ENCODE assay signal across 8 cellular contexts in the genomic region with DNA sequence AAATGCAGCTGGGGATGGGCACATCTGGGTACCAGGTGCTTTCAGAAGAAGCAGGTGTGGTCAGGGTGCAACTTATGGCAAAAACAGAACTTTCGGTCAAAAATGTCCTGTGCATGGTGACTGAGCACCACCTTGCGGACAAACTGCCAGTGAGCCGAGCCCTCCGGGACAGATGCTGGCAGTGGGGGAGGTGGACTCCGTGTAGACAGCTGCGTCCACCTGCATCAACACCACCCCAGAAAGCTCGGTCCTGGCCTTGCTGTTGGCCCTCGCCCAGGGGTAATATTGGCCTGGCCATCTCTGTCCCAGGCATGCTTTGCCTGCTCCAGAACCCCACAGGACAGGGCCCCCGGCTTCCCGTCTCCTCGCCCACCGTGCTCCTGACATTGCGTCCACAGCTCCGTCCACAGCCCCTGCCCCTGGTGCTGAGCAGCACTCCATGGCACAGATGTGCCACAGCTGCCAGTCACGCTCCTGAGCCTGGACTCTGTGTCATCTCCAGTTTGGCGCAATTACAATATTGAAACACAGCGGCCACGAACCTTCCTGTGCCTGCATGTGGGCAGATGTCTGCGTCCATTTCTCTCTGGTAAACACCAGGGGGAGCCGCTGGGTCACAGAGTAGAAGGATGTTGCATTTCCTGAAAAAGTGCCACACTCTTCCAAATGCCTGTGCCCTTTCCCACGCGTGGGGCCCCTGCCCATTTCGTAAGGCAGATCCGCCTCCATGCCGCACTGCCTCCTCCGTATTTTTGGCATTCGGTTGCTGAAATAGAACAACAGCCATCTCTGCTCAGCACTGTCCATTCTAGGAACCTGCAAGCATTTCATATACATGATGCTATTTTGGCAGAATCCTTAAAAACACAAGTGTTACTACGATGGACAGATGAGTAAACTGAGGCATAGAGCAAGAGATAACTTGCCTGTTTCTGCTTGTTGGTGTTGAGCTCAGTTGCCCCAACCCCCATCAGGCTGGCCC. TPM values are rescaled to one million over a fixed set of nuclear protein-coding genes. Genes with fewer than 3 reads are reported as not detected.
DNase-seq lines count a peak whose midpoint lies in the region; ATAC-seq, FAIRE-seq and TF ChIP-seq lines count a peak whose summit lies in the region.

No MANE protein-coding gene starts in this region.

- peak; percentile 59 for FAIRE-seq in keratinocyte (lab: Jason Lieb, UNC)

- H3K4me1 ChIP-seq in keratinocyte (ENCODE audit: control insufficient read depth, extremely low read depth, insufficient read depth, low read length) = no peaks in the 10 kb centered on the region

- H3K36me3 ChIP-seq in keratinocyte (ENCODE audit: control insufficient read depth in 2 of 2, extremely low read depth in 1 of 2, insufficient read depth in 2 of 2, low read length in 2 of 2) = no peaks in the 10 kb centered on the region

- peak; percentile 60 for DNase-seq in NCI-H2107 treated with DMSO at 0.1 percent for 48 hours (lab: John Stamatoyannopoulos, UW; ENCODE audit: unreplicated experiment)
- DNase-seq in cardiac fibroblast (ENCODE audit: low read depth in 2 of 2) = peak; percentile 79 to 84
- no peak for DNase-seq in keratinocyte (ENCODE audit: low read depth, low spot score)
- peak; percentile 77 for DNase-seq in stimulated activated CD4-positive, alpha-beta T cell treated with anti-CD3 and anti-CD28 coated beads, Interleukin-15, amount 100 ng/mL, for 24 hours

- ATAC-seq in HG02885 (IDR thresholded peaks at IDR 0.05; ENCODE audit: poor library complexity, unreplicated experiment) = peak; percentile 78
- no peak for ATAC-seq in GM18861 (IDR thresholded peaks at IDR 0.05; ENCODE audit: unreplicated experiment)

- no peaks in the 10 kb centered on the region for H4K20me1 ChIP-seq in keratinocyte (ENCODE audit: control insufficient read depth, extremely low read depth, insufficient read depth, low read length)

- TF ChIP-seq CTCF in GM12874 (IDR thresholded peaks at IDR 0.05; ENCODE audit: insufficient read depth, low read depth, low read length) (peak; percentile 77), WI38 (IDR thresholded peaks at IDR 0.05; ENCODE audit: low read depth, low read length) (peak; percentile 73), cardiac fibroblast (IDR thresholded peaks at IDR 0.05; ENCODE audit: low read depth, low read length) (peak; percentile 82), keratinocyte (optimal IDR thresholded peaks at IDR 0.05 in 1 of 3, IDR thresholded peaks at IDR 0.05 in 1 of 3, conservative IDR thresholded peaks at IDR 0.05 in 1 of 3; ENCODE audit: extremely low read depth in 1 of 3, insufficient read depth in 2 of 3, low read length in 3 of 3) (peak; percentile 69 to 80 (median 79))

- no peak overlapping the region for H3K9ac ChIP-seq in keratinocyte (ENCODE audit: control insufficient read depth, extremely low read depth, insufficient read depth, low read length)

- H3K9me1 ChIP-seq in keratinocyte (ENCODE audit: control insufficient read depth, extremely low read depth, insufficient read depth, low read length) = no peaks in the 10 kb centered on the region

- dilution Hi-C loops in keratinocyte (cut with MboI; ENCODE audit: extremely low pct_ligation_motif_present, low sequenced_read_pairs) = no loop called here

- no peaks in the 10 kb centered on the region for H3K79me2 ChIP-seq in keratinocyte (ENCODE audit: control insufficient read depth, insufficient read depth, low read length)

- H3K27me3 ChIP-seq in keratinocyte (ENCODE audit: control insufficient read depth, extremely low read depth, insufficient read depth, low read length) = no peaks in the 10 kb centered on the region

- H3K4me2 ChIP-seq in keratinocyte (ENCODE audit: control insufficient read depth, extremely low read depth, insufficient read depth, low read depth, low read length) = peak overlapping the region; percentile 20

- H2AFZ ChIP-seq in keratinocyte (ENCODE audit: control insufficient read depth, low read length) = no peak overlapping the region

- H3K9me3 ChIP-seq in keratinocyte (ENCODE audit: control insufficient read depth, low read depth, low read length) = no peaks in the 10 kb centered on the region

- no peak overlapping the region for H3K27ac ChIP-seq in keratinocyte (ENCODE audit: control insufficient read depth, insufficient read depth, low read length)

- H3K4me3 ChIP-seq in WI38 (ENCODE audit: low read depth, low read length) (no peak overlapping the region), cardiac fibroblast (replicated peaks in 1 of 2; ENCODE audit: low read depth in 2 of 2, low read length in 2 of 2) (no peak overlapping the region), keratinocyte (ENCODE audit: control insufficient read depth in 2 of 3, extremely low read depth in 1 of 3, insufficient read depth in 2 of 3, low read depth in 1 of 3, low read length in 3 of 3) (no peak overlapping the region)

RNA-seq across cellular contexts. Expression of gene SLC6A19, which starts 33.4 kb away (rescaled TPM):
- not detected in 3 replicates for polyA plus RNA-seq in keratinocyte
- not detected for polyA plus RNA-seq in keratinocyte (2011; ENCODE audit: low read depth)
- not detected in 2 replicates for polyA plus RNA-seq in keratinocyte (2011; cell fraction: cytosol; rRNA removed)
- polyA plus RNA-seq in keratinocyte (2011; cell fraction: nucleus; rRNA removed) = not detected in 2 replicates
- polyA plus RNA-seq in keratinocyte (2012; ENCODE audit: low replicate concordance) = not detected in 2 replicates
- polyA minus RNA-seq in keratinocyte = not detected in 3 replicates
- not detected for polyA minus RNA-seq in keratinocyte (2011; cell fraction: cytosol; rRNA and poly(A)+ RNA removed)
- not detected in 2 replicates for polyA minus RNA-seq in keratinocyte (2011; cell fraction: nucleus; rRNA and poly(A)+ RNA removed)

RNA-seq across cellular contexts. Expression of gene SLC12A7, which starts 56.2 kb away (rescaled TPM):
- 1.5 to 2.4 TPM (median 2.3 TPM) in 3 replicates for polyA plus RNA-seq in keratinocyte
- polyA plus RNA-seq in keratinocyte (2011; ENCODE audit: low read depth) = 10.5 TPM
- polyA plus RNA-seq in keratinocyte (2011; cell fraction: cytosol; rRNA removed) = 1.0 and 2.4 TPM in 2 replicates
- 10.4 and 14.6 TPM in 2 replicates for polyA plus RNA-seq in keratinocyte (2011; cell fraction: nucleus; rRNA removed)
- 5.6 and 8.6 TPM in 2 replicates for polyA plus RNA-seq in keratinocyte (2012; ENCODE audit: low replicate concordance)
- polyA minus RNA-seq in keratinocyte = 4.6 to 11.4 TPM (median 5.0 TPM) in 3 replicates
- 6.7 TPM for polyA minus RNA-seq in keratinocyte (2011; cell fraction: cytosol; rRNA and poly(A)+ RNA removed)
- 17.5 and 20.8 TPM in 2 replicates for polyA minus RNA-seq in keratinocyte (2011; cell fraction: nucleus; rRNA and poly(A)+ RNA removed)

RNA-seq across cellular contexts. Expression of gene SLC6A18, which starts 57.2 kb away (rescaled TPM):
- polyA plus RNA-seq in keratinocyte = not detected in 3 replicates
- not detected for polyA plus RNA-seq in keratinocyte (2011; ENCODE audit: low read depth)
- not detected in 2 replicates for polyA plus RNA-seq in keratinocyte (2011; cell fraction: cytosol; rRNA removed)
- polyA plus RNA-seq in keratinocyte (2011; cell fraction: nucleus; rRNA removed) = not detected in 2 replicates
- polyA plus RNA-seq in keratinocyte (2012; ENCODE audit: low replicate concordance) = not detected in 2 replicates
- not detected in 3 replicates for polyA minus RNA-seq in keratinocyte
- polyA minus RNA-seq in keratinocyte (2011; cell fraction: cytosol; rRNA and poly(A)+ RNA removed) = not detected
- polyA minus RNA-seq in keratinocyte (2011; cell fraction: nucleus; rRNA and poly(A)+ RNA removed) = not detected in 2 replicates
